Comparison of ENCODE assay signal across 18 cellular contexts in the genomic region with DNA sequence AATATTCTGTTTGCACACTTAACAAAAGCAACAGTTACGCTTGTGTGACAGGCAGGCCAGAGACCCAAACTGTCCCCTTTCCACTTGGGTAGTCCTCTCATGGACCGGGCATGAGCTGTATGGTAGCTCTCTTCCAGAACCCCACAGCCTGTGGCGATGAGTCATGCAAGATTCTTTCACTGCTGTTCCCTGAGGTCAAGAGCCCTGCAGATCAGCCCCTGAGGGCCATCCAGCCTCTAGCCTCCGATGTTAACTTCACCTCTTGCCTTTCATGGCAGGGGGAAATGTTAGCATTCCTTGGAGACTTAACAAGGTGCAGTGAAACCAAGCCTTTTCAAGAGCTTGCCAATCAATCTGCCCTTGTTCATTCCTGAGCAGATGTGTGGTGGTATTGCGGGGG.
"Had no signal": no experiment of that assay in that cellular context is flagged by ENCODE, and none has a peak within 500 bp of the region (broad histone marks: within the 10 kb centered on the region; RNA-seq: fewer than 3 reads in every experiment).

No MANE protein-coding gene starts in this region.

- H3K36me3 ChIP-seq: tibial artery, vagina had no signal

- H3K9me3 Mint-ChIP-seq: activated CD4-positive, alpha-beta memory T cell treated with anti-CD3 and anti-CD28 coated beads, Interleukin-2, amount 10 ng/mL, durations not matched to agents 7 days and 5 days had no signal

- H2AFZ ChIP-seq: hepatocyte had no signal

- H3K9me3 ChIP-seq: body of pancreas, tibial artery, vagina had no signal

- H3K27me3 ChIP-seq: body of pancreas, dorsolateral prefrontal cortex, hepatocyte, tibial artery, vagina had no signal

- H3K79me2 ChIP-seq: hepatocyte had no signal

- H3K4me1 ChIP-seq: body of pancreas, foreskin keratinocyte, tibial artery, vagina had no signal

- H3K4me3 ChIP-seq: body of pancreas, dorsolateral prefrontal cortex, hepatocyte, tibial artery, vagina had no signal

- H3K4me1 Mint-ChIP-seq: activated CD4-positive, alpha-beta memory T cell treated with anti-CD3 and anti-CD28 coated beads, Interleukin-2, amount 10 ng/mL, durations not matched to agents 7 days and 5 days; activated CD8-positive, alpha-beta memory T cell treated with anti-CD3 and anti-CD28 coated beads, Interleukin-2, amount 10 ng/mL, durations not matched to agents 7 days and 5 days; activated naive CD8-positive, alpha-beta T cell treated with anti-CD3 and anti-CD28 coated beads for 36 hours had no signal

- H3K4me2 ChIP-seq: hepatocyte had no signal

- DNase-seq: activated CD4-positive, alpha-beta memory T cell treated with anti-CD3 and anti-CD28 coated beads, Interleukin-2, amount 10 ng/mL, durations not matched to agents 7 days and 5 days; activated CD4-positive, alpha-beta T cell treated with anti-CD3 and anti-CD28 coated beads for 48 hours; activated CD4-positive, CD25-positive, alpha-beta regulatory T cell; activated CD8-positive, alpha-beta memory T cell treated with anti-CD3 and anti-CD28 coated beads, Interleukin-2, amount 10 ng/mL, durations not matched to agents 7 days and 5 days; activated naive CD4-positive, alpha-beta T cell; activated naive CD8-positive, alpha-beta T cell treated with anti-CD3 and anti-CD28 coated beads for 36 hours; amniotic stem cell; body of pancreas; central memory CD4-positive, alpha-beta T cell; dorsolateral prefrontal cortex; foreskin keratinocyte; occipital lobe; stimulated activated CD4-positive, alpha-beta T cell treated with anti-CD3 and anti-CD28 coated beads, Interleukin-12 subunit alpha, Interleukin-12 subunit beta, amount 100 ng/mL, for 4 hours; stimulated activated CD4-positive, alpha-beta T cell treated with anti-CD3 and anti-CD28 coated beads, Interleukin-1b, Interleukin-23, amount 100 ng/mL, for 48 hours; stimulated activated naive CD4-positive, alpha-beta T cell treated with Interleukin-2 at 50 U/mL for 16 hours; tibial artery had no signal

- H3K27ac ChIP-seq: body of pancreas, dorsolateral prefrontal cortex, foreskin keratinocyte, hepatocyte, tibial artery, vagina had no signal

- ATAC-seq: activated CD8-positive, alpha-beta memory T cell treated with anti-CD3 and anti-CD28 coated beads, Interleukin-2, amount 10 ng/mL, durations not matched to agents 7 days and 5 days; body of pancreas; foreskin keratinocyte had no signal

- H3K36me3 Mint-ChIP-seq: activated CD8-positive, alpha-beta memory T cell treated with anti-CD3 and anti-CD28 coated beads, Interleukin-2, amount 10 ng/mL, durations not matched to agents 7 days and 5 days; activated naive CD8-positive, alpha-beta T cell treated with anti-CD3 and anti-CD28 coated beads for 36 hours had no signal

- H3K27me3 Mint-ChIP-seq: activated CD8-positive, alpha-beta memory T cell treated with anti-CD3 and anti-CD28 coated beads, Interleukin-2, amount 10 ng/mL, durations not matched to agents 7 days and 5 days had no signal

- H3K27ac Mint-ChIP-seq: activated CD4-positive, alpha-beta memory T cell treated with anti-CD3 and anti-CD28 coated beads, Interleukin-2, amount 10 ng/mL, durations not matched to agents 7 days and 5 days; activated CD8-positive, alpha-beta memory T cell treated with anti-CD3 and anti-CD28 coated beads, Interleukin-2, amount 10 ng/mL, durations not matched to agents 7 days and 5 days; activated naive CD8-positive, alpha-beta T cell treated with anti-CD3 and anti-CD28 coated beads for 36 hours had no signal

- H3K4me3 Mint-ChIP-seq: activated CD4-positive, alpha-beta memory T cell treated with anti-CD3 and anti-CD28 coated beads, Interleukin-2, amount 10 ng/mL, durations not matched to agents 7 days and 5 days; activated CD8-positive, alpha-beta memory T cell treated with anti-CD3 and anti-CD28 coated beads, Interleukin-2, amount 10 ng/mL, durations not matched to agents 7 days and 5 days; activated naive CD8-positive, alpha-beta T cell treated with anti-CD3 and anti-CD28 coated beads for 36 hours had no signal
